In genomic region chr11:114258696-114259095, GRCh38 we compare ENCODE assay signal across 11 cellular contexts. TPM values are rescaled to one million over a fixed set of nuclear protein-coding genes. Genes with fewer than 3 reads are reported as not detected.
DNase-seq lines count a peak whose midpoint lies in the region; ATAC-seq, FAIRE-seq and TF ChIP-seq lines count a peak whose summit lies in the region.
"Had no signal": no experiment of that assay in that cellular context is flagged by ENCODE, and none has a peak within 500 bp of the region (broad histone marks: within the 10 kb centered on the region; RNA-seq: fewer than 3 reads in every experiment).

No MANE protein-coding gene starts in this region.

- intact Hi-C loops in OCI-LY7 (cut with micrococcal nuclease; ENCODE audit: unreplicated experiment) (no loop called here), sciatic nerve (cut with DNase I) (loop anchor here (5.0 kb wide), 1 partner anchor 201 kb away; the partner anchor contains the start of gene ZBTB16)

- DNase-seq in CD4-positive, CD25-positive, alpha-beta regulatory T cell: no peak
- DNase-seq in OCI-LY7 (ENCODE audit: low spot score) (peak; percentile 8), glutamatergic neuron (no peak), sciatic nerve (ENCODE audit: low spot score) (no peak), HTR-8/SVneo (ENCODE audit: insufficient read length, low spot score) (no peak), amygdala (lab: John Stamatoyannopoulos, UW) (no peak)
- DNase-seq: NCI-H510A treated with DMSO at 0.1 percent for 48 hours; stimulated activated CD4-positive, alpha-beta T cell treated with anti-CD3 and anti-CD28 coated beads, Interleukin-4, amount 100 ng/mL, for 4 hours had no signal

- H3K27ac ChIP-seq in CD4-positive, CD25-positive, alpha-beta regulatory T cell (ENCODE audit: insufficient read depth, low read length, poor library complexity, severe bottlenecking): no peak overlapping the region
- no peak overlapping the region for H3K27ac ChIP-seq in OCI-LY7 (ENCODE audit: low read depth, low read length, poor library complexity, severe bottlenecking)

- POLR2A ChIA-PET in OCI-LY7 (lab: Charles Lee): interaction anchor here (0.5 to 0.6 kb wide), 2 partner anchors 30 to 309 kb away, joined by 3 read pairs; no protein-coding TSS in a partner anchor

- H3K36me3 Mint-ChIP-seq in CD4-positive, CD25-positive, alpha-beta regulatory T cell: no peaks in the 10 kb centered on the region
- no peaks in the 10 kb centered on the region for H3K36me3 Mint-ChIP-seq in glutamatergic neuron (ENCODE audit: unreplicated experiment)

- H3K9me3 Mint-ChIP-seq in CD4-positive, CD25-positive, alpha-beta regulatory T cell: no peaks in the 10 kb centered on the region
- H3K9me3 Mint-ChIP-seq in glutamatergic neuron (ENCODE audit: unreplicated experiment): peaks cover 4% of the 10 kb centered on the region

- peaks cover 0 to 5% (median 0%) of the 10 kb centered on the region in 4 donors for H3K4me1 Mint-ChIP-seq in CD4-positive, CD25-positive, alpha-beta regulatory T cell
- H3K4me1 Mint-ChIP-seq in glutamatergic neuron (ENCODE audit: low read depth, unreplicated experiment): peaks cover 36% of the 10 kb centered on the region

- TF ChIP-seq CTCF in OCI-LY7 (conservative IDR thresholded peaks at IDR 0.05; ENCODE audit: low read length) (no peak), glutamatergic neuron (IDR thresholded peaks at IDR 0.05; ENCODE audit: partially characterized antibody, unreplicated experiment) (no peak)

- H3K4me3 ChIP-seq in CD4-positive, CD25-positive, alpha-beta regulatory T cell (ENCODE audit: low read depth, low read length): no peak overlapping the region
- no peak overlapping the region for H3K4me3 ChIP-seq in OCI-LY7 (ENCODE audit: low read depth, low read length, poor library complexity, severe bottlenecking)

- no peaks in the 10 kb centered on the region for H3K9me2 ChIP-seq in OCI-LY7 (ENCODE audit: insufficient read depth, low read length)

- no peak for FAIRE-seq in HTR-8/SVneo (lab: Jason Lieb, UNC)
- FAIRE-seq: TTC549 had no signal

- CTCF ChIA-PET in OCI-LY7 (lab: Charles Lee; ENCODE audit: unreplicated experiment): interaction anchor here (0.7 to 1.5 kb wide), 3 partner anchors 10 to 264 kb away, joined by 3 read pairs; no protein-coding TSS in a partner anchor

- H3K4me1 ChIP-seq in CD4-positive, CD25-positive, alpha-beta regulatory T cell (ENCODE audit: control insufficient read depth, insufficient read depth, low read length, poor library complexity, severe bottlenecking): no peaks in the 10 kb centered on the region
- H3K4me1 ChIP-seq in OCI-LY7 (ENCODE audit: insufficient read depth, low read length, poor library complexity, severe bottlenecking): peaks cover 10% of the 10 kb centered on the region

- no peaks in the 10 kb centered on the region for H3K36me3 ChIP-seq in CD4-positive, CD25-positive, alpha-beta regulatory T cell (ENCODE audit: control insufficient read depth, insufficient read depth, low read length)
- H3K36me3 ChIP-seq in OCI-LY7 (ENCODE audit: insufficient read depth, low read length): no peaks in the 10 kb centered on the region

- no peaks in the 10 kb centered on the region for H4K20me1 ChIP-seq in OCI-LY7 (ENCODE audit: insufficient read depth, low read length)

- H3K27me3 Mint-ChIP-seq in CD4-positive, CD25-positive, alpha-beta regulatory T cell: no peaks in the 10 kb centered on the region
- H3K27me3 Mint-ChIP-seq in glutamatergic neuron (ENCODE audit: unreplicated experiment): peaks cover 6% of the 10 kb centered on the region

- H3K27ac Mint-ChIP-seq in CD4-positive, CD25-positive, alpha-beta regulatory T cell: peak overlapping the region; percentile 14 to 87 (median 38)
- peak overlapping the region; percentile 48 for H3K27ac Mint-ChIP-seq in glutamatergic neuron (ENCODE audit: unreplicated experiment)

- H3K4me2 ChIP-seq in OCI-LY7 (ENCODE audit: low read length): no peak overlapping the region

- no peaks in the 10 kb centered on the region for H3K27me3 ChIP-seq in CD4-positive, CD25-positive, alpha-beta regulatory T cell (ENCODE audit: control insufficient read depth, insufficient read depth, low read length)

- H2AFZ ChIP-seq in OCI-LY7 (ENCODE audit: low read length): 0 out of 2 replicates have a peak overlapping the region, but pooled peaks have one; percentile 4

- H3K9me3 ChIP-seq in CD4-positive, CD25-positive, alpha-beta regulatory T cell (ENCODE audit: control insufficient read depth in 2 of 2, low read length in 2 of 2): no peaks in the 10 kb centered on the region
- no peaks in the 10 kb centered on the region for H3K9me3 ChIP-seq in OCI-LY7 (ENCODE audit: low read length)

- H3K79me2 ChIP-seq in OCI-LY7 (ENCODE audit: insufficient read depth, low read depth, low read length): no peaks in the 10 kb centered on the region

- no peak for ATAC-seq in CD4-positive, CD25-positive, alpha-beta regulatory T cell (ENCODE audit: low read depth in 2 of 2)
- ATAC-seq in sciatic nerve (peak; percentile 29), GM19463 (IDR thresholded peaks at IDR 0.05; ENCODE audit: unreplicated experiment) (no peak), GM18861 (IDR thresholded peaks at IDR 0.05; ENCODE audit: unreplicated experiment) (no peak)

- no peak overlapping the region for H3K4me3 Mint-ChIP-seq in CD4-positive, CD25-positive, alpha-beta regulatory T cell
- H3K4me3 Mint-ChIP-seq in glutamatergic neuron (ENCODE audit: unreplicated experiment): peak overlapping the region; percentile 60

- no TSS peak for BruUV-seq in OCI-LY7 (replicated peaks; lab: Mats Ljungman, UMichigan)

RNA-seq across cellular contexts. Expression of gene NNMT, which starts 37.5 kb away (rescaled TPM):
- total RNA-seq in CD4-positive, CD25-positive, alpha-beta regulatory T cell: not detected
- not detected for polyA plus RNA-seq in CD4-positive, CD25-positive, alpha-beta regulatory T cell
- total RNA-seq in OCI-LY7 (2014; rRNA removed; shearing (Covaris generic)): not detected in 2 replicates
- total RNA-seq in OCI-LY7 (2022) (not detected in 2 replicates), glutamatergic neuron (ENCODE audit: unreplicated experiment) (3.4 TPM), sciatic nerve (322 TPM)

Comparison
In these comparisons a context has a peak if more than half of its experiments do, and no peak if none do; other contexts are left out.
1. RNA of gene NNMT, which starts 37.5 kb away (total RNA-seq): 322 TPM in sciatic nerve (single experiment); 3.4 TPM in glutamatergic neuron (single experiment), not detected in CD4-positive, CD25-positive, alpha-beta regulatory T cell (single experiment) and not detected in OCI-LY7; every median in the first group is over 10 times any median in the second.